ENCODE assay signal across 8 cellular contexts in genomic region chrX:15146515-15146914, GRCh38.
DNase-seq lines count a peak whose midpoint lies in the region; ATAC-seq and TF ChIP-seq lines count a peak whose summit lies in the region.

No MANE protein-coding gene starts in this region.

- POLR2A ChIA-PET in activated CD8-positive, alpha-beta T cell treated with anti-CD3 and anti-CD28 coated beads for 36 hours (lab: Charles Lee), result no interaction called here
- POLR2A ChIA-PET in activated CD8-positive, alpha-beta T cell treated with anti-CD3 and anti-CD28 coated beads, Interleukin-2, amount 10 ng/mL, durations not matched to agents 7 days and 5 days (lab: Charles Lee), result no interaction called here

- CTCF ChIA-PET in activated CD8-positive, alpha-beta T cell treated with anti-CD3 and anti-CD28 coated beads for 36 hours (lab: Charles Lee), result no interaction called here
- CTCF ChIA-PET in activated CD8-positive, alpha-beta T cell treated with anti-CD3 and anti-CD28 coated beads, Interleukin-2, amount 10 ng/mL, durations not matched to agents 7 days and 5 days (lab: Charles Lee), result interaction anchor here (1.6 kb wide), 1 partner anchor 12 kb away, joined by 7 read pairs; no protein-coding TSS in a partner anchor

- H3K4me3 Mint-ChIP-seq in activated CD8-positive, alpha-beta T cell treated with anti-CD3 and anti-CD28 coated beads for 36 hours, result no peak overlapping the region
- H3K4me3 Mint-ChIP-seq in activated CD8-positive, alpha-beta T cell treated with anti-CD3 and anti-CD28 coated beads, Interleukin-2, amount 10 ng/mL, durations not matched to agents 7 days and 5 days, result no peak overlapping the region

- peak; percentile 43 for TF ChIP-seq CTCF in activated CD8-positive, alpha-beta T cell treated with anti-CD3 and anti-CD28 coated beads for 36 hours (IDR thresholded peaks at IDR 0.05)

- intact Hi-C loops in activated CD8-positive, alpha-beta T cell treated with anti-CD3 and anti-CD28 coated beads for 36 hours (cut with micrococcal nuclease), result loop anchor here (10.0 kb wide), 1 partner anchor 1052 kb away; no protein-coding TSS in a partner anchor

- H3K9me3 Mint-ChIP-seq in activated CD8-positive, alpha-beta T cell treated with anti-CD3 and anti-CD28 coated beads for 36 hours, result no peaks in the 10 kb centered on the region
- H3K9me3 Mint-ChIP-seq in activated CD8-positive, alpha-beta T cell treated with anti-CD3 and anti-CD28 coated beads, Interleukin-2, amount 10 ng/mL, durations not matched to agents 7 days and 5 days (ENCODE audit: insufficient read depth), result no peaks in the 10 kb centered on the region

- ATAC-seq in activated CD8-positive, alpha-beta T cell treated with anti-CD3 and anti-CD28 coated beads for 36 hours, result no peak
- no peak for ATAC-seq in activated CD8-positive, alpha-beta T cell treated with anti-CD3 and anti-CD28 coated beads, Interleukin-2, amount 10 ng/mL, durations not matched to agents 7 days and 5 days
- ATAC-seq in HG03432 (IDR thresholded peaks at IDR 0.05; ENCODE audit: unreplicated experiment), result no peak
- ATAC-seq in HG02870 (IDR thresholded peaks at IDR 0.05; ENCODE audit: unreplicated experiment), result no peak

- no peak for TF ChIP-seq POLR2A in erythroblast (IDR thresholded peaks at IDR 0.05; ENCODE audit: low read length)

- peak; percentile 39 for DNase-seq in activated CD8-positive, alpha-beta T cell treated with anti-CD3 and anti-CD28 coated beads for 36 hours
- no peak for DNase-seq in activated CD8-positive, alpha-beta T cell treated with anti-CD3 and anti-CD28 coated beads, Interleukin-2, amount 10 ng/mL, durations not matched to agents 7 days and 5 days
- DNase-seq in RPMI8226 (peak; percentile 24), erythroblast (lab: John Stamatoyannopoulos, UW) (peak; percentile 0 to 31), NCI-H2196 treated with DMSO at 0.1 percent for 48 hours (lab: John Stamatoyannopoulos, UW; ENCODE audit: unreplicated experiment) (no peak)
- DNase-seq in stimulated activated CD4-positive, alpha-beta T cell treated with anti-CD3 and anti-CD28 coated beads, Interleukin-2, amount 100 ng/mL, for 24 hours, result peak; percentile 28 to 42

- H3K27me3 Mint-ChIP-seq in activated CD8-positive, alpha-beta T cell treated with anti-CD3 and anti-CD28 coated beads for 36 hours, result peaks cover 2% of the 10 kb centered on the region
- H3K27me3 Mint-ChIP-seq in activated CD8-positive, alpha-beta T cell treated with anti-CD3 and anti-CD28 coated beads, Interleukin-2, amount 10 ng/mL, durations not matched to agents 7 days and 5 days (ENCODE audit: low read depth), result no peaks in the 10 kb centered on the region

- peaks cover 29% of the 10 kb centered on the region for H3K4me1 Mint-ChIP-seq in activated CD8-positive, alpha-beta T cell treated with anti-CD3 and anti-CD28 coated beads for 36 hours (ENCODE audit: low read depth)
- peaks cover 34% of the 10 kb centered on the region for H3K4me1 Mint-ChIP-seq in activated CD8-positive, alpha-beta T cell treated with anti-CD3 and anti-CD28 coated beads, Interleukin-2, amount 10 ng/mL, durations not matched to agents 7 days and 5 days (ENCODE audit: low read depth)

- no peaks in the 10 kb centered on the region for H3K36me3 Mint-ChIP-seq in activated CD8-positive, alpha-beta T cell treated with anti-CD3 and anti-CD28 coated beads for 36 hours (ENCODE audit: low read depth)
- peaks cover 12% of the 10 kb centered on the region for H3K36me3 Mint-ChIP-seq in activated CD8-positive, alpha-beta T cell treated with anti-CD3 and anti-CD28 coated beads, Interleukin-2, amount 10 ng/mL, durations not matched to agents 7 days and 5 days (ENCODE audit: low read depth)

- no peak overlapping the region for H3K27ac Mint-ChIP-seq in activated CD8-positive, alpha-beta T cell treated with anti-CD3 and anti-CD28 coated beads for 36 hours
- H3K27ac Mint-ChIP-seq in activated CD8-positive, alpha-beta T cell treated with anti-CD3 and anti-CD28 coated beads, Interleukin-2, amount 10 ng/mL, durations not matched to agents 7 days and 5 days, result no peak overlapping the region

Comparison
In these comparisons a context has a peak if more than half of its experiments do, and no peak if none do; other contexts are left out.
1. DNase-seq: peak in activated CD8-positive, alpha-beta T cell treated with anti-CD3 and anti-CD28 coated beads for 36 hours (single experiment), RPMI8226 (single experiment), erythroblast (2 of 2) and stimulated activated CD4-positive, alpha-beta T cell treated with anti-CD3 and anti-CD28 coated beads, Interleukin-2, amount 100 ng/mL, for 24 hours (2 of 2); none in activated CD8-positive, alpha-beta T cell treated with anti-CD3 and anti-CD28 coated beads, Interleukin-2, amount 10 ng/mL, durations not matched to agents 7 days and 5 days (single experiment) and NCI-H2196 treated with DMSO at 0.1 percent for 48 hours (single experiment).